In genomic region chr11:114439229-114440120, GRCh38 we compare ENCODE assay signal across 1 cellular context.
TF ChIP-seq lines count a peak whose summit lies in the region.

Gene REXO2, plus strand, starts transcription at chr11:114439467. Its CDS starts 62 bp downstream, at chr11:114439529.

TF ChIP-seq in HEK293, 187 proteins besides CTCF, POLR2A, EP300 and RAD21 (continued from another document and continues in another):
- no peak for TF ChIP-seq ZBTB11 (tag by site-specific recombination; conservative IDR thresholded peaks at IDR 0.05; ENCODE audit: low read depth)
- peak; percentile 41; the same call in 1 of the 2 replicates for TF ChIP-seq ZSCAN5A (tag by site-specific recombination; IDR thresholded peaks at IDR 0.05)
- no peak for TF ChIP-seq ZNF521 (tag by site-specific recombination; IDR thresholded peaks at IDR 0.05)
- no peak for TF ChIP-seq ZNF473 (tag by site-specific recombination; IDR thresholded peaks at IDR 0.05)
- no peak for TF ChIP-seq ZNF239 (tag by site-specific recombination; IDR thresholded peaks at IDR 0.05)
- no peak for TF ChIP-seq TCF7L2 (IDR thresholded peaks at IDR 0.05; ENCODE audit: borderline replicate concordance, low read depth, low read length)
- no peak for TF ChIP-seq ZSCAN18 (tag by site-specific recombination; IDR thresholded peaks at IDR 0.05)
- TF ChIP-seq ZNF529 (tag by site-specific recombination; IDR thresholded peaks at IDR 0.05; ENCODE audit: insufficient replicate concordance), result peak; percentile 45
- no peak; the same call in 1 of the 2 replicates for TF ChIP-seq KLF10 (tag by site-specific recombination; IDR thresholded peaks at IDR 0.05)
- TF ChIP-seq ZSCAN4 (tag by site-specific recombination; IDR thresholded peaks at IDR 0.05), result no peak
- no peak for TF ChIP-seq ZNF629 (tag by site-specific recombination; IDR thresholded peaks at IDR 0.05)
- no peak for TF ChIP-seq MEIS1 (CRISPR knock-in tag; IDR thresholded peaks at IDR 0.05; ENCODE audit: borderline replicate concordance)
- TF ChIP-seq OVOL3 (tag by site-specific recombination; IDR thresholded peaks at IDR 0.05), result no peak
- TF ChIP-seq ZNF335 (tag by site-specific recombination; conservative IDR thresholded peaks at IDR 0.05), result peak; percentile 86
- TF ChIP-seq ATF2 (tag by site-specific recombination; IDR thresholded peaks at IDR 0.05; ENCODE audit: low read depth), result no peak
- TF ChIP-seq ZBTB1 (tag by site-specific recombination; IDR thresholded peaks at IDR 0.05), result no peak
- no peak for TF ChIP-seq ZFP41 (tag by site-specific recombination; IDR thresholded peaks at IDR 0.05; ENCODE audit: borderline replicate concordance)
- peak; percentile 76; the same call in 1 of the 2 replicates for TF ChIP-seq ZBTB20 (tag by site-specific recombination; IDR thresholded peaks at IDR 0.05)
- TF ChIP-seq ZNF513 (tag by site-specific recombination; IDR thresholded peaks at IDR 0.05), result no peak
- TF ChIP-seq ZSCAN30 (tag by site-specific recombination; IDR thresholded peaks at IDR 0.05), result peak; percentile 92
- TF ChIP-seq ZNF157 (tag by site-specific recombination; IDR thresholded peaks at IDR 0.05), result no peak
- no peak for TF ChIP-seq ZNF184 (tag by site-specific recombination; IDR thresholded peaks at IDR 0.05)
- TF ChIP-seq FEZF1 (tag by site-specific recombination; IDR thresholded peaks at IDR 0.05), result no peak
- no peak for TF ChIP-seq ZNF626 (tag by site-specific recombination; IDR thresholded peaks at IDR 0.05)
- peak; percentile 58; the same call in 1 of the 2 replicates for TF ChIP-seq ZIC2 (tag by site-specific recombination; IDR thresholded peaks at IDR 0.05)
- 0 out of 2 replicates have a peak, but pooled peaks have one; percentile 16 for TF ChIP-seq EGR2 (tag by site-specific recombination; IDR thresholded peaks at IDR 0.05; ENCODE audit: low read depth)
- no peak for TF ChIP-seq ZNF560 (tag by site-specific recombination; IDR thresholded peaks at IDR 0.05; ENCODE audit: borderline replicate concordance)
- TF ChIP-seq IKZF3 (tag by site-specific recombination; IDR thresholded peaks at IDR 0.05), result peak; percentile 55; the same call in 1 of the 2 replicates
- no peak for TF ChIP-seq ZBTB6 (tag by site-specific recombination; IDR thresholded peaks at IDR 0.05)
- TF ChIP-seq HOXC10 (CRISPR knock-in tag; IDR thresholded peaks at IDR 0.05), result no peak
- TF ChIP-seq ZNF148 (tag by site-specific recombination; IDR thresholded peaks at IDR 0.05; ENCODE audit: borderline replicate concordance), result no peak
- TF ChIP-seq PRDM2 (tag by site-specific recombination; IDR thresholded peaks at IDR 0.05; ENCODE audit: borderline replicate concordance), result no peak
- TF ChIP-seq PBX3 (CRISPR knock-in tag; IDR thresholded peaks at IDR 0.05), result peak; percentile 31; the same call in 1 of the 2 replicates
- TF ChIP-seq ZNF266 (tag by site-specific recombination; IDR thresholded peaks at IDR 0.05; ENCODE audit: low read depth), result no peak
- TF ChIP-seq MZF1 (tag by site-specific recombination; IDR thresholded peaks at IDR 0.05; ENCODE audit: borderline replicate concordance), result no peak
